Comparison of ENCODE assay signal across 30 cellular contexts in the genomic region with DNA sequence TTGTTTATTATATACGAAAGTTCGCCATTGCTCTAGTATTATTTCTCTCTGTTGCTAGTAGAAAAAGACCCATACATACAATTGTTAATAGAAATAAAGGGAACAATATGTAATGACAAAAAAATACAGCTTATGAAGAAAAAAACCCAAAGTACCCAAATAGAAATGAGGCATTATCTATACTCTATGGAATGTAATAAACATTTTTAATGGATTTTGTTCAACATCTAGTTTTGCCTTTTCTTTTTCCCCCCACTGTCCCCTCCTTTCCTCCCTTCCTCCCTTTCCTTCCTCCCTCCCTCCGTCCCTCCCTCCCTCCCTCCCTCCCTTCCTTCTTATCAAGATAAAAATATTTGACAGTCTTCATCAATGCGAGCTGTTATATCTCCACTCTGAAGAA.
DNase-seq lines count a peak whose midpoint lies in the region; ATAC-seq, FAIRE-seq and TF ChIP-seq lines count a peak whose summit lies in the region.
"Had no signal": no experiment of that assay in that cellular context is flagged by ENCODE, and none has a peak within 500 bp of the region (broad histone marks: within the 10 kb centered on the region; RNA-seq: fewer than 3 reads in every experiment).

No MANE protein-coding gene starts in this region.

- WGBS in HepG2 (ENCODE audit: low lambda C conversion rate): 17% methylated on average over 4 of the region's 4 CpGs
- 69% methylated on average over 4 of the region's 4 CpGs for WGBS in right lobe of liver (ENCODE audit: insufficient coverage, low coverage, low lambda C conversion rate, missing lambda C conversion rate)
- 17% methylated on average over 3 of the region's 4 CpGs for WGBS in K562 (ENCODE audit: insufficient coverage, low coverage, missing lambda C conversion rate)

- no peak overlapping the region for H3K4me2 ChIP-seq in HepG2 (ENCODE audit: low read depth, low read length)
- no peak overlapping the region for H3K4me2 ChIP-seq in K562 (ENCODE audit: insufficient read depth, low read length)
- H3K4me2 ChIP-seq: A549; BLaER1; BLaER1 treated with 17β-estradiol and CSF1 and Interleukin-3, amounts not matched to agents 10 nM and 100 nM had no signal

- no peak for TF ChIP-seq POLR2A in HepG2 (IDR thresholded peaks at IDR 0.05; ENCODE audit: insufficient read depth in 1 of 2, low read depth in 2 of 2, low read length in 2 of 2)
- no peak for TF ChIP-seq POLR2A in right lobe of liver (IDR thresholded peaks at IDR 0.05)
- no peak for TF ChIP-seq POLR2A in K562 (conservative IDR thresholded peaks at IDR 0.05)

- TF ChIP-seq RAD21 in HepG2 (CRISPR knock-in tag; IDR thresholded peaks at IDR 0.05) (no peak), K562 (CRISPR knock-in tag; conservative IDR thresholded peaks at IDR 0.05 in 1 of 2, IDR thresholded peaks at IDR 0.05 in 1 of 2) (no peak)

- intact Hi-C loops in HepG2 (cut with micrococcal nuclease; ENCODE audit: unreplicated experiment) (no loop called here), right lobe of liver (cut with DNase I) (no loop called here), K562 (cut with micrococcal nuclease) (no loop called here)

- H4K20me1 ChIP-seq in HepG2 (ENCODE audit: insufficient read depth, low read length): no peaks in the 10 kb centered on the region
- H4K20me1 ChIP-seq in K562 (replicated peaks; ENCODE audit: control insufficient read depth, insufficient read depth, low read length): no peaks in the 10 kb centered on the region
- H4K20me1 ChIP-seq: BLaER1; BLaER1 treated with 17β-estradiol and CSF1 and Interleukin-3, amounts not matched to agents 10 nM and 100 nM had no signal

- no peaks in the 10 kb centered on the region for H3K9me1 ChIP-seq in K562 (ENCODE audit: control insufficient read depth, insufficient read depth, low read length)

- TF ChIP-seq CTCF in HepG2 (CRISPR knock-in tag; IDR thresholded peaks at IDR 0.05) (no peak), right lobe of liver (IDR thresholded peaks at IDR 0.05) (no peak), K562 (IDR thresholded peaks at IDR 0.05 in 2 of 3, conservative IDR thresholded peaks at IDR 0.05 in 1 of 3; ENCODE audit: insufficient read depth in 2 of 3, low read depth in 1 of 3, low read length in 3 of 3) (no peak)

- FAIRE-seq in HepG2 (lab: Jason Lieb, UNC): no peak
- no peak for FAIRE-seq in K562 (lab: Jason Lieb, UNC)
- FAIRE-seq: A204.1, A549 had no signal

- POLR2A ChIA-PET in HepG2 (lab: Yijun Ruan, JAX) (no interaction called here), K562 (lab: Yijun Ruan, JAX) (interaction anchor here (0.6 to 0.9 kb wide), 2 partner anchors 10 to 53 kb away, joined by 3 read pairs; no protein-coding TSS in a partner anchor)

- H2AFZ ChIP-seq in HepG2 (ENCODE audit: low read length): no peak overlapping the region
- H2AFZ ChIP-seq in K562 (ENCODE audit: low read depth, low read length): peak overlapping the region; percentile 63; the same call in 1 of the 2 replicates

- H3K36me3 ChIP-seq in HepG2 (replicated peaks in 1 of 2; ENCODE audit: control insufficient read depth in 1 of 2, insufficient read depth in 2 of 2, low read length in 2 of 2): no peaks in the 10 kb centered on the region
- H3K36me3 ChIP-seq in right lobe of liver: no peaks in the 10 kb centered on the region
- no peaks in the 10 kb centered on the region for H3K36me3 ChIP-seq in K562 (ENCODE audit: control insufficient read depth, insufficient read depth, low read length)
- H3K36me3 ChIP-seq: BE2C; BLaER1; BLaER1 treated with 17β-estradiol and CSF1 and Interleukin-3, amounts not matched to agents 10 nM and 100 nM had no signal

- H3K4me1 ChIP-seq in HepG2 (ENCODE audit: insufficient read depth, low read length) (no peaks in the 10 kb centered on the region), right lobe of liver (no peaks in the 10 kb centered on the region), K562 (replicated peaks in 1 of 2; ENCODE audit: control insufficient read depth in 2 of 2, insufficient read depth in 2 of 2, low read length in 2 of 2) (peaks cover 0 to 4% of the 10 kb centered on the region in 2 experiments; a peak in 2 of 5 replicates)
- H3K4me1 ChIP-seq: A549; BE2C; BLaER1; BLaER1 treated with 17β-estradiol and CSF1 and Interleukin-3, amounts not matched to agents 10 nM and 100 nM had no signal

- CTCF ChIA-PET in HepG2 (lab: Yijun Ruan, JAX; ENCODE audit: low intra/inter-chr PET ratio, low total read pairs) (no interaction called here), K562 (lab: Yijun Ruan, JAX; ENCODE audit: low intra/inter-chr PET ratio) (no interaction called here)

- in situ Hi-C loops in HepG2 (cut with HindIII; ENCODE audit: extremely low pct_ligation_motif_present, low pct_unique_long_range_greater_than_20kb): loop anchor here (25.0 kb wide), 2 partner anchors 387 to 612 kb away; no protein-coding TSS in a partner anchor
- in situ Hi-C loops in K562 (cut with MboI): no loop called here

- DNase-seq in HepG2 (ENCODE audit: low spot score): no peak
- no peak for DNase-seq in right lobe of liver
- DNase-seq in K562 (ENCODE audit: extremely low read depth in 1 of 4, low spot score in 3 of 4): no peak
- no peak for DNase-seq in NCI-H187 (lab: John Stamatoyannopoulos, UW)
- DNase-seq: 8988T; ACHN; AML-193; BE2C; C1 segment of cervical spinal cord; Caco-2; Calu3; CD4-positive, alpha-beta memory T cell; CD4-positive, alpha-beta T cell; CD4-positive, CD25-positive, alpha-beta regulatory T cell; CD8-positive, alpha-beta memory T cell; CD8-positive, alpha-beta T cell; COR-L47; DMS 273 treated with DMSO at 0.1 percent for 48 hours; DMS153; DMS53; DMS79; DMS79 treated with DMSO at 0.1 percent for 48 hours; DND-41; EL had no signal

- no peak overlapping the region for H3K27ac ChIP-seq in HepG2 (ENCODE audit: extremely low read length, insufficient read depth, low read length)
- no peak overlapping the region for H3K27ac ChIP-seq in right lobe of liver
- H3K27ac ChIP-seq in K562 (ENCODE audit: extremely low read depth, low read depth, low read length): no peak overlapping the region
- H3K27ac ChIP-seq: 22Rv1; A549; BLaER1; BLaER1 treated with 17β-estradiol and CSF1 and Interleukin-3, amounts not matched to agents 10 nM and 100 nM; C4-2B had no signal

- ATAC-seq in HepG2 (no peak), right lobe of liver (no peak), K562 (no peak)
- ATAC-seq: A549; CD8-positive, alpha-beta T cell had no signal

- H3K27me3 ChIP-seq in HepG2 (ENCODE audit: control insufficient read depth in 1 of 2, insufficient read depth in 2 of 2, low read length in 2 of 2) (no peaks in the 10 kb centered on the region), right lobe of liver (no peaks in the 10 kb centered on the region), K562 (ENCODE audit: control insufficient read depth in 2 of 2, insufficient read depth in 2 of 2, low read length in 2 of 2) (no peaks in the 10 kb centered on the region)
- H3K27me3 ChIP-seq: BE2C; BLaER1; BLaER1 treated with 17β-estradiol and CSF1 and Interleukin-3, amounts not matched to agents 10 nM and 100 nM had no signal

- BruUV-seq in HepG2 (replicated peaks; lab: Mats Ljungman, UMichigan) (no TSS peak), K562 (replicated peaks; lab: Mats Ljungman, UMichigan) (no TSS peak)

- TF ChIP-seq EP300 in HepG2 (IDR thresholded peaks at IDR 0.05; ENCODE audit: low read depth in 2 of 2, low read length in 2 of 2) (no peak), HepG2 (CRISPR knock-in tag; IDR thresholded peaks at IDR 0.05; ENCODE audit: borderline replicate concordance) (no peak), K562 (IDR thresholded peaks at IDR 0.05; ENCODE audit: low read length) (no peak)

- H3K9ac ChIP-seq in HepG2 (ENCODE audit: insufficient read depth, low read depth, low read length): no peak overlapping the region
- H3K9ac ChIP-seq in K562 (ENCODE audit: insufficient read depth in 1 of 2, low read depth in 2 of 2, low read length in 2 of 2): no peak overlapping the region
- H3K9ac ChIP-seq: BLaER1; BLaER1 treated with 17β-estradiol and CSF1 and Interleukin-3, amounts not matched to agents 10 nM and 100 nM had no signal

- H3K9me3 ChIP-seq in HepG2 (ENCODE audit: low read length) (no peaks in the 10 kb centered on the region), right lobe of liver (no peaks in the 10 kb centered on the region), K562 (replicated peaks; ENCODE audit: control insufficient read depth, insufficient read depth, low read depth, low read length) (no peaks in the 10 kb centered on the region)
- H3K9me3 ChIP-seq: A549, BE2C, BLaER1 had no signal

- H3K79me2 ChIP-seq in HepG2 (ENCODE audit: insufficient read depth, low read length): no peaks in the 10 kb centered on the region
- no peaks in the 10 kb centered on the region for H3K79me2 ChIP-seq in K562 (ENCODE audit: control insufficient read depth, insufficient read depth, low read length)

- H3K4me3 ChIP-seq in HepG2 (replicated peaks in 1 of 3; ENCODE audit: insufficient read depth in 1 of 3, low read depth in 2 of 3, low read length in 3 of 3) (no peak overlapping the region), right lobe of liver (no peak overlapping the region), K562 (no peak overlapping the region)
- H3K4me3 ChIP-seq: A549; BLaER1; BLaER1 treated with 17β-estradiol and CSF1 and Interleukin-3, amounts not matched to agents 10 nM and 100 nM had no signal

TF ChIP-seq in HepG2, 621 proteins besides CTCF, POLR2A, EP300 and RAD21:
- peak; percentile 94 for TF ChIP-seq HNRNPK (IDR thresholded peaks at IDR 0.05; ENCODE audit: low read depth, low read length, poor library complexity, severe bottlenecking)
- TF ChIP-seq, protein P1, sequence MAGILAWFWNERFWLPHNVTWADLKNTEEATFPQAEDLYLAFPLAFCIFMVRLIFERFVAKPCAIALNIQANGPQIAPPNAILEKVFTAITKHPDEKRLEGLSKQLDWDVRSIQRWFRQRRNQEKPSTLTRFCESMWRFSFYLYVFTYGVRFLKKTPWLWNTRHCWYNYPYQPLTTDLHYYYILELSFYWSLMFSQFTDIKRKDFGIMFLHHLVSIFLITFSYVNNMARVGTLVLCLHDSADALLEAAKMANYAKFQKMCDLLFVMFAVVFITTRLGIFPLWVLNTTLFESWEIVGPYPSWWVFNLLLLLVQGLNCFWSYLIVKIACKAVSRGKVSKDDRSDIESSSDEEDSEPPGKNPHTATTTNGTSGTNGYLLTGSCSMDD (CRISPR knock-in tag; IDR thresholded peaks at IDR 0.05): no peak

TF ChIP-seq in K562, 482 proteins besides CTCF, POLR2A, EP300 and RAD21:
- no peak for TF ChIP-seq CREM (IDR thresholded peaks at IDR 0.05; ENCODE audit: low read depth)
- TF ChIP-seq PCBP1 (IDR thresholded peaks at IDR 0.05; ENCODE audit: low read depth, low read length, poor library complexity, severe bottlenecking): peak; percentile 66
- TF ChIP-seq ZNF311 (CRISPR knock-in tag; IDR thresholded peaks at IDR 0.05): no peak
- peak; percentile 91 for TF ChIP-seq HNRNPK (IDR thresholded peaks at IDR 0.05; ENCODE audit: low read depth, low read length, poor library complexity, severe bottlenecking)
